ENCODE assay signal across 2 cellular contexts in genomic region chr11:14539867-14540475, GRCh38.
TF ChIP-seq lines count a peak whose summit lies in the region.

No MANE protein-coding gene starts in this region.

TF ChIP-seq in A549, 52 proteins besides CTCF, POLR2A, EP300 and RAD21 (continued from another document):
- TF ChIP-seq CHD4 (IDR thresholded peaks at IDR 0.05; ENCODE audit: borderline replicate concordance) (no peak), FOSB (CRISPR knock-in tag; IDR thresholded peaks at IDR 0.05) (no peak), NR3C1 (IDR thresholded peaks at IDR 0.05) (no peak), CEBPB (IDR thresholded peaks at IDR 0.05) (no peak), SREBF2 (IDR thresholded peaks at IDR 0.05) (no peak)
TF ChIP-seq in A549: peak in this region for 0.

TF ChIP-seq in liver, 16 proteins besides CTCF, POLR2A, EP300 and RAD21 (continued from another document):
- TF ChIP-seq ZBTB33 (IDR thresholded peaks at IDR 0.05) (no peak), TAF1 (conservative IDR thresholded peaks at IDR 0.05) (peak; percentile 77), EGR1 (IDR thresholded peaks at IDR 0.05; ENCODE audit: low read depth in 2 of 2) (peak in 1 of 2 donors; percentile 49), FOXA2 (IDR thresholded peaks at IDR 0.05) (no peak), REST (IDR thresholded peaks at IDR 0.05) (peak; percentile 74), JUND (IDR thresholded peaks at IDR 0.05) (peak; percentile 40 to 50), YY1 (IDR thresholded peaks at IDR 0.05) (no peak)
